ENCODE assay signal across 27 cellular contexts in genomic region chr9:92661761-92662160, GRCh38. TPM values are rescaled to one million over a fixed set of nuclear protein-coding genes. Genes with fewer than 3 reads are reported as not detected.
DNase-seq lines count a peak whose midpoint lies in the region; ATAC-seq and TF ChIP-seq lines count a peak whose summit lies in the region.
"Had no signal": no experiment of that assay in that cellular context is flagged by ENCODE, and none has a peak within 500 bp of the region (broad histone marks: within the 10 kb centered on the region; RNA-seq: fewer than 3 reads in every experiment).

No MANE protein-coding gene starts in this region.

- H3K36me3 Mint-ChIP-seq in central memory CD8-positive, alpha-beta T cell (ENCODE audit: insufficient read depth) = peaks cover 11% of the 10 kb centered on the region
- peaks cover 1% of the 10 kb centered on the region for H3K36me3 Mint-ChIP-seq in activated T-cell treated with anti-CD3 and anti-CD28 coated beads, Interleukin-2, amount 50 U/mL, for 4 hours (ENCODE audit: insufficient read depth)
- H3K36me3 Mint-ChIP-seq: mesothelial cell of epicardium had no signal

- H3K27me3 ChIP-seq in Loucy (ENCODE audit: insufficient read depth, low read length, poor library complexity, severe bottlenecking) = no peaks in the 10 kb centered on the region
- H3K27me3 ChIP-seq: ovary had no signal

- peaks cover 83% of the 10 kb centered on the region; the same call in 1 of the 2 replicates for H3K79me2 ChIP-seq in Loucy (ENCODE audit: insufficient read depth, low read length)

- no peaks in the 10 kb centered on the region for H3K9me2 ChIP-seq in Loucy (replicated peaks; ENCODE audit: low read depth, low read length)

- peak overlapping the region; percentile 20 for H3K4me2 ChIP-seq in Loucy (ENCODE audit: low read depth, low read length, poor library complexity, severe bottlenecking)
- H3K4me2 ChIP-seq: smooth muscle cell had no signal

- peak overlapping the region; percentile 29 for H3K27ac Mint-ChIP-seq in central memory CD8-positive, alpha-beta T cell (ENCODE audit: low read depth)
- H3K27ac Mint-ChIP-seq: activated CD4-positive, alpha-beta T cell treated with anti-CD3 and anti-CD28 coated beads, Interleukin-2, amount 10 ng/mL, durations not matched to agents 7 days and 5 days; activated naive CD8-positive, alpha-beta T cell treated with anti-CD3 and anti-CD28 coated beads, Interleukin-2, amount 50 U/mL, for 24 hours; mesothelial cell of epicardium; stimulated activated memory B cell treated with anti-CD40 and anti-IgM and Interleukin-4, amounts not matched to agents 10 μg/mL and 1 μg/mL and 100 μg/mL, for 72 hours; T-helper 2 cell treated with Interferon-gamma antibody and Interleukin-4, amounts not matched to agents 5 μg/mL and 100 μg/mL, for 36 hours had no signal

- no peaks in the 10 kb centered on the region for H3K9me3 ChIP-seq in Loucy (ENCODE audit: insufficient read depth, low read depth, low read length)
- H3K9me3 ChIP-seq: ovary, thoracic aorta had no signal

- H3K27me3 Mint-ChIP-seq in central memory CD8-positive, alpha-beta T cell = no peaks in the 10 kb centered on the region
- no peaks in the 10 kb centered on the region for H3K27me3 Mint-ChIP-seq in activated T-cell treated with anti-CD3 and anti-CD28 coated beads, Interleukin-2, amount 50 U/mL, for 4 hours (ENCODE audit: low read depth)
- H3K27me3 Mint-ChIP-seq: activated CD4-positive, alpha-beta T cell treated with anti-CD3 and anti-CD28 coated beads, Interleukin-2, amount 10 ng/mL, durations not matched to agents 7 days and 5 days; activated naive CD8-positive, alpha-beta T cell treated with anti-CD3 and anti-CD28 coated beads, Interleukin-2, amount 50 U/mL, for 24 hours; CD4-positive, CD25-positive, alpha-beta regulatory T cell; naive thymus-derived CD4-positive, alpha-beta T cell; stimulated activated memory B cell treated with anti-CD40 and anti-IgM and Interleukin-4, amounts not matched to agents 10 μg/mL and 1 μg/mL and 100 μg/mL, for 72 hours had no signal

- H2AFZ ChIP-seq in Loucy (ENCODE audit: low read length) = no peak overlapping the region

- no peaks in the 10 kb centered on the region for H3F3A ChIP-seq in Loucy (ENCODE audit: low read depth)

- TF ChIP-seq CTCF in Loucy (conservative IDR thresholded peaks at IDR 0.05; ENCODE audit: low read length) = no peak

- intact Hi-C loops in posterior vena cava (cut with DNase I) = no loop called here

- H3K4me1 Mint-ChIP-seq in central memory CD8-positive, alpha-beta T cell = peaks cover 37% of the 10 kb centered on the region
- peaks cover 30% of the 10 kb centered on the region for H3K4me1 Mint-ChIP-seq in activated T-cell treated with anti-CD3 and anti-CD28 coated beads, Interleukin-2, amount 50 U/mL, for 4 hours (ENCODE audit: low read depth)

- H3K4me1 ChIP-seq in Loucy (ENCODE audit: insufficient read depth, low read length, poor library complexity, severe bottlenecking) = peaks cover 30% of the 10 kb centered on the region

- H3K9ac ChIP-seq in Loucy (ENCODE audit: low read depth, low read length, poor library complexity, severe bottlenecking) = no peak overlapping the region

- no peak overlapping the region for H3K4me3 ChIP-seq in Loucy (ENCODE audit: low read length, poor library complexity, severe bottlenecking)
- H3K4me3 ChIP-seq: ovary, SK-N-MC, smooth muscle cell, thoracic aorta had no signal

- H4K20me1 ChIP-seq in Loucy (ENCODE audit: insufficient read depth, low read length, poor library complexity, severe bottlenecking) = peaks cover 18% of the 10 kb centered on the region

- DNase-seq in NCI-H2081 treated with DMSO at 0.1 percent for 48 hours (lab: John Stamatoyannopoulos, UW) = peak; percentile 70
- no peak for DNase-seq in central memory CD8-positive, alpha-beta T cell (ENCODE audit: low spot score in 2 of 2)
- peak; percentile 48 for DNase-seq in posterior vena cava (ENCODE audit: low spot score)
- DNase-seq in activated T-cell treated with anti-CD3 and anti-CD28 coated beads, Interleukin-2, amount 50 U/mL, for 4 hours = no peak
- no peak for DNase-seq in RKO (ENCODE audit: low spot score)
- DNase-seq: activated CD4-positive, alpha-beta T cell treated with anti-CD3 and anti-CD28 coated beads, Interleukin-2, amount 10 ng/mL, durations not matched to agents 7 days and 5 days; activated naive CD8-positive, alpha-beta T cell treated with anti-CD3 and anti-CD28 coated beads, Interleukin-2, amount 50 U/mL, for 24 hours; CD4-positive, CD25-positive, alpha-beta regulatory T cell; effector CD4-positive, alpha-beta T cell; foreskin melanocyte; hippocampal formation; left ventricle myocardium superior; naive thymus-derived CD4-positive, alpha-beta T cell; NCI-H1105 treated with DMSO at 0.1 percent for 48 hours; NCI-H2107; stimulated activated CD4-positive, alpha-beta T cell treated with anti-CD3 and anti-CD28 coated beads, Interleukin-2, amount 100 ng/mL, for 48 hours; WERI-Rb-1 had no signal

- H3K9me3 Mint-ChIP-seq in central memory CD8-positive, alpha-beta T cell = no peaks in the 10 kb centered on the region
- no peaks in the 10 kb centered on the region for H3K9me3 Mint-ChIP-seq in activated T-cell treated with anti-CD3 and anti-CD28 coated beads, Interleukin-2, amount 50 U/mL, for 4 hours
- H3K9me3 Mint-ChIP-seq: activated CD4-positive, alpha-beta T cell treated with anti-CD3 and anti-CD28 coated beads, Interleukin-2, amount 10 ng/mL, durations not matched to agents 7 days and 5 days; activated naive CD8-positive, alpha-beta T cell treated with anti-CD3 and anti-CD28 coated beads, Interleukin-2, amount 50 U/mL, for 24 hours; CD4-positive, CD25-positive, alpha-beta regulatory T cell; mesothelial cell of epicardium; stimulated activated memory B cell treated with anti-CD40 and anti-IgM and Interleukin-4, amounts not matched to agents 10 μg/mL and 1 μg/mL and 100 μg/mL, for 72 hours; T-helper 2 cell treated with Interferon-gamma antibody and Interleukin-4, amounts not matched to agents 5 μg/mL and 100 μg/mL, for 36 hours had no signal

- no peak overlapping the region for H3K4me3 Mint-ChIP-seq in central memory CD8-positive, alpha-beta T cell
- H3K4me3 Mint-ChIP-seq in activated T-cell treated with anti-CD3 and anti-CD28 coated beads, Interleukin-2, amount 50 U/mL, for 4 hours = no peak overlapping the region
- H3K4me3 Mint-ChIP-seq: activated CD4-positive, alpha-beta T cell treated with anti-CD3 and anti-CD28 coated beads, Interleukin-2, amount 10 ng/mL, durations not matched to agents 7 days and 5 days; activated naive CD8-positive, alpha-beta T cell treated with anti-CD3 and anti-CD28 coated beads, Interleukin-2, amount 50 U/mL, for 24 hours; CD4-positive, CD25-positive, alpha-beta regulatory T cell; mesothelial cell of epicardium; naive thymus-derived CD4-positive, alpha-beta T cell; stimulated activated memory B cell treated with anti-CD40 and anti-IgM and Interleukin-4, amounts not matched to agents 10 μg/mL and 1 μg/mL and 100 μg/mL, for 72 hours; T-helper 2 cell treated with Interferon-gamma antibody and Interleukin-4, amounts not matched to agents 5 μg/mL and 100 μg/mL, for 36 hours had no signal

- H3K36me3 ChIP-seq in Loucy (ENCODE audit: insufficient read depth, low read length) = peaks cover 10% of the 10 kb centered on the region; the same call in 1 of the 2 replicates
- H3K36me3 ChIP-seq: ovary had no signal

- no peak for ATAC-seq in central memory CD8-positive, alpha-beta T cell (replicated peaks; ENCODE audit: extremely low read depth, poor library complexity, severe bottlenecking)
- no peak for ATAC-seq in activated T-cell treated with anti-CD3 and anti-CD28 coated beads, Interleukin-2, amount 50 U/mL, for 4 hours
- no peak for ATAC-seq in GM18909 (IDR thresholded peaks at IDR 0.05; ENCODE audit: poor library complexity, unreplicated experiment)
- ATAC-seq: activated naive CD8-positive, alpha-beta T cell treated with anti-CD3 and anti-CD28 coated beads, Interleukin-2, amount 50 U/mL, for 24 hours; left ventricle myocardium superior; naive thymus-derived CD4-positive, alpha-beta T cell; Panc1; stimulated activated memory B cell treated with anti-CD40 and anti-IgM and Interleukin-4, amounts not matched to agents 10 μg/mL and 1 μg/mL and 100 μg/mL, for 72 hours had no signal

RNA-seq across cellular contexts. Expression of gene IPPK, which starts 8.2 kb away (rescaled TPM):
- total RNA-seq in posterior vena cava = 1 to 10 TPM; 5.8 to 6.6 TPM
- 10 to 100 TPM; 12.8 to 14.6 (median 14.5) TPM for total RNA-seq in activated T-cell treated with anti-CD3 and anti-CD28 coated beads, Interleukin-2, amount 50 U/mL, for 4 hours

Comparison
In these comparisons a context has a peak if more than half of its experiments do, and no peak if none do; other contexts are left out.
1. DNase-seq: peak in NCI-H2081 treated with DMSO at 0.1 percent for 48 hours (single experiment) and posterior vena cava (single experiment); none in central memory CD8-positive, alpha-beta T cell (0 of 2), activated T-cell treated with anti-CD3 and anti-CD28 coated beads, Interleukin-2, amount 50 U/mL, for 4 hours (single experiment) and RKO (single experiment).